In the genomic region with DNA sequence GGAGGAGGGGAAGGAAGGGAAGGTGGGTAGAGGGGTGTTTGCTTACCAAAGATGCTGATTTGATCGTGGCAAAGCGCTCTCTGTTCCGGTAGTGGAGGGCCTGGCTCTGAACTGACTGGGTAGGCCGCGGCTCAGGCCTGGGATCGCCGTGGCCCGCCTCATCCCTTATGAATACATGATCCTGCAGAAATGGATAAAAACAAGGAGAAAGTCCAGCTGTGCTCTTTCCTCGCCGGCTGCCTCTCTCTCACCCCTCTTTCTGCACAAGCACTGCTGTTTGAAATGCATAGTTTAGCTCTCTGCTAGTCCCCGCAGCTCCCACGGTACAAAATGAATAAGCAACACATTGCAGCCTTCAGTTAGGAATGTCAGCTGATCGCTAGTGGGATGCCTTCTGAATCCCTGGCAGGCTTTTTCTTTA, we compare ENCODE assay signal across 8 cellular contexts. TPM values are rescaled to one million over a fixed set of nuclear protein-coding genes. Genes with fewer than 3 reads are reported as not detected.
A peak's percentile ranks its signal among the peaks of the same experiment; 100 is the strongest.
DNase-seq lines count a peak whose midpoint lies in the region; ATAC-seq, FAIRE-seq and TF ChIP-seq lines count a peak whose summit lies in the region.

No MANE protein-coding gene starts in this region.

- H2AK5ac ChIP-seq in H1 (ENCODE audit: low read depth, low read length) = no peak overlapping the region

- no peak for TF ChIP-seq EP300 in H1 (IDR thresholded peaks at IDR 0.05; ENCODE audit: borderline replicate concordance in 1 of 2, low read depth in 2 of 2, low read length in 2 of 2)
- TF ChIP-seq EP300 in transverse colon (IDR thresholded peaks at IDR 0.05; ENCODE audit: low read depth) = no peak

- peak overlapping the region in 2 of 4 experiments; percentile 8 to 47; a peak in 3 of 8 replicates for H3K4me3 ChIP-seq in H1 (ENCODE audit: extremely low read depth in 1 of 4, insufficient read depth in 2 of 4, low read depth in 3 of 4, low read length in 4 of 4)
- H3K4me3 ChIP-seq in transverse colon = peak overlapping the region in 3 of 4 donors; percentile 13 to 20 (median 16)

- in situ Hi-C loops in transverse colon (cut with MboI; ENCODE audit: low pct_ligation_motif_present in 1 of 4, low pct_unique_long_range_greater_than_20kb in 1 of 4, low sequenced_read_pairs in 3 of 4) = loop anchor here in 2 of 4 donors (10.0 to 25.0 kb wide), 2 partner anchors 173 to 185 kb away; partner anchors contain the start of genes TAOK3 (in 2 of the 2) and SUDS3 (in 1 of the 2)

- no peaks in the 10 kb centered on the region for H3K79me1 ChIP-seq in H1 (ENCODE audit: low read depth, low read length)

- no peak overlapping the region for H3K4me3 Mint-ChIP-seq in activated CD8-positive, alpha-beta T cell treated with anti-CD3 and anti-CD28 coated beads, Interleukin-2, amount 10 ng/mL, durations not matched to agents 7 days and 5 days
- H3K4me3 Mint-ChIP-seq in Calu3 (ENCODE audit: low read depth, unreplicated experiment) = no peak overlapping the region
- H3K4me3 Mint-ChIP-seq in activated CD4-positive, alpha-beta T cell treated with anti-CD3 and anti-CD28 coated beads, Interleukin-2, amount 10 ng/mL, durations not matched to agents 24 days and 14 days = no peak overlapping the region

- no TSS peak for BruUV-seq in Calu3 (replicated peaks; lab: Mats Ljungman, UMichigan)

- WGBS in H1 (ENCODE audit: extremely low coverage in 1 of 2, insufficient coverage in 1 of 2, insufficient read length in 1 of 2, insufficient replicate concordance in 2 of 2, low coverage in 1 of 2, low lambda C conversion rate in 2 of 2, missing lambda C conversion rate in 1 of 2), 2 experiments = 35% methylated on average over 11 of the region's 13 CpGs; no CpG with 5 or more reads in 1 of the 2 experiments
- WGBS in transverse colon (ENCODE audit: low coverage in 1 of 2), 2 donors = 63 to 81% methylated on average over 9 to 13 of the region's 13 CpGs

- H3K4ac ChIP-seq in H1 (replicated peaks; ENCODE audit: insufficient read length, low read depth, low read length) = no peak overlapping the region

- TF ChIP-seq RAD21 in H1 (IDR thresholded peaks at IDR 0.05 in 1 of 2, conservative IDR thresholded peaks at IDR 0.05 in 1 of 2; ENCODE audit: low read depth in 2 of 2, low read length in 2 of 2) = no peak

- H3K9me3 ChIP-seq in H1 (ENCODE audit: insufficient read depth in 2 of 2, low read depth in 1 of 2, low read length in 1 of 2) (no peaks in the 10 kb centered on the region), transverse colon (no peaks in the 10 kb centered on the region)

- H3K9ac ChIP-seq in H1 (replicated peaks in 1 of 4; ENCODE audit: extremely low read depth in 1 of 4, low read depth in 3 of 4, low read length in 3 of 4) = peak overlapping the region in 1 of 4 experiments; percentile 24; a peak in 1 of 7 replicates

- peaks cover 2% of the 10 kb centered on the region for H3K4me1 Mint-ChIP-seq in activated CD8-positive, alpha-beta T cell treated with anti-CD3 and anti-CD28 coated beads, Interleukin-2, amount 10 ng/mL, durations not matched to agents 7 days and 5 days (ENCODE audit: low read depth)
- H3K4me1 Mint-ChIP-seq in Calu3 (ENCODE audit: low read depth, unreplicated experiment) = peaks cover 23% of the 10 kb centered on the region
- peaks cover 4% of the 10 kb centered on the region for H3K4me1 Mint-ChIP-seq in activated CD4-positive, alpha-beta T cell treated with anti-CD3 and anti-CD28 coated beads, Interleukin-2, amount 10 ng/mL, durations not matched to agents 24 days and 14 days

- H2BK20ac ChIP-seq in H1 (ENCODE audit: low read length) = peak overlapping the region; percentile 74; the same call in 1 of the 2 replicates

- H4K5ac ChIP-seq in H1 (ENCODE audit: insufficient read length, low read depth, low read length) = no peak overlapping the region

- peak overlapping the region; percentile 61 to 72 for H3K4me2 ChIP-seq in H1 (ENCODE audit: insufficient read depth in 1 of 2, low read depth in 2 of 2, low read length in 2 of 2)

- no peaks in the 10 kb centered on the region for H4K20me1 ChIP-seq in H1 (replicated peaks in 1 of 2; ENCODE audit: control insufficient read depth in 1 of 2, insufficient read depth in 2 of 2, low read length in 2 of 2)

- DNase-seq in NCI-H510A treated with DMSO at 0.1 percent for 48 hours (lab: John Stamatoyannopoulos, UW) (peak; percentile 77), H1 (ENCODE audit: low read depth in 1 of 2, low spot score in 2 of 2) (peak in 1 of 2 experiments; percentile 65), medulla oblongata (ENCODE audit: extremely low spot score) (peak; percentile 79), transverse colon (no peak), Calu3 (no peak)
- DNase-seq in activated CD8-positive, alpha-beta T cell treated with anti-CD3 and anti-CD28 coated beads, Interleukin-2, amount 10 ng/mL, durations not matched to agents 7 days and 5 days = no peak
- no peak for DNase-seq in activated CD4-positive, alpha-beta T cell treated with anti-CD3 and anti-CD28 coated beads, Interleukin-2, amount 10 ng/mL, durations not matched to agents 24 days and 14 days

- no peak overlapping the region for H3K27ac Mint-ChIP-seq in activated CD8-positive, alpha-beta T cell treated with anti-CD3 and anti-CD28 coated beads, Interleukin-2, amount 10 ng/mL, durations not matched to agents 7 days and 5 days
- no peak overlapping the region for H3K27ac Mint-ChIP-seq in Calu3 (ENCODE audit: unreplicated experiment)
- H3K27ac Mint-ChIP-seq in activated CD4-positive, alpha-beta T cell treated with anti-CD3 and anti-CD28 coated beads, Interleukin-2, amount 10 ng/mL, durations not matched to agents 24 days and 14 days = no peak overlapping the region

- CTCF ChIA-PET in H1 (lab: Charles Lee; ENCODE audit: partially characterized antibody) (interaction anchor here (0.6 to 1.6 kb wide), 5 partner anchors 8 to 187 kb away, joined by 3 to 9 read pairs (median 3); partner anchors contain the start of genes SUDS3 and TAOK3), Calu3 (lab: Charles Lee) (no interaction called here)
- CTCF ChIA-PET in activated CD8-positive, alpha-beta T cell treated with anti-CD3 and anti-CD28 coated beads, Interleukin-2, amount 10 ng/mL, durations not matched to agents 7 days and 5 days (lab: Charles Lee) = interaction anchor here (1.1 to 1.3 kb wide), 2 partner anchors 186 to 188 kb away, joined by 3 to 5 read pairs; partner anchors contain the start of gene SUDS3

- no peaks in the 10 kb centered on the region; the same call in 1 of the 2 replicates for H3K23me2 ChIP-seq in H1 (ENCODE audit: low read depth, low read length)

- H3K27me3 ChIP-seq in H1 (replicated peaks in 1 of 4; ENCODE audit: control insufficient read depth in 3 of 4, extremely low read depth in 1 of 4, insufficient read depth in 3 of 4, low read length in 3 of 4) (no peaks in the 10 kb centered on the region), transverse colon (no peaks in the 10 kb centered on the region)

- no peaks in the 10 kb centered on the region for H3K9me3 Mint-ChIP-seq in activated CD8-positive, alpha-beta T cell treated with anti-CD3 and anti-CD28 coated beads, Interleukin-2, amount 10 ng/mL, durations not matched to agents 7 days and 5 days (ENCODE audit: insufficient read depth)
- H3K9me3 Mint-ChIP-seq in Calu3 (ENCODE audit: low read depth, unreplicated experiment) = no peaks in the 10 kb centered on the region
- H3K9me3 Mint-ChIP-seq in activated CD4-positive, alpha-beta T cell treated with anti-CD3 and anti-CD28 coated beads, Interleukin-2, amount 10 ng/mL, durations not matched to agents 24 days and 14 days = no peaks in the 10 kb centered on the region

- FAIRE-seq in H1 (lab: Jason Lieb, UNC) = peak; percentile 73

- peak overlapping the region; percentile 51; the same call in 1 of the 2 replicates for H2BK12ac ChIP-seq in H1 (ENCODE audit: low read depth, low read length)

- intact Hi-C loops in transverse colon (cut with DNase I; ENCODE audit: low total_unique reads) = no loop called here
- intact Hi-C loops in Calu3 (cut with micrococcal nuclease; ENCODE audit: unreplicated experiment) = loop anchor here (5.0 kb wide), 1 partner anchor 48 kb away; no protein-coding TSS in a partner anchor
- intact Hi-C loops in activated CD4-positive, alpha-beta T cell treated with anti-CD3 and anti-CD28 coated beads, Interleukin-2, amount 10 ng/mL, durations not matched to agents 24 days and 14 days (cut with micrococcal nuclease) = no loop called here

- TF ChIP-seq POLR2A in H1 (IDR thresholded peaks at IDR 0.05; ENCODE audit: control extremely low read depth in 1 of 2, low read depth in 2 of 2, low read length in 2 of 2) (no peak), transverse colon (IDR thresholded peaks at IDR 0.05) (no peak)

- peak overlapping the region; percentile 81; the same call in 1 of the 2 replicates for H4K8ac ChIP-seq in H1 (ENCODE audit: extremely low read depth, insufficient read depth, low read length)

- H2BK120ac ChIP-seq in H1 (replicated peaks; ENCODE audit: low read depth, low read length) = no peak overlapping the region

- H3K18ac ChIP-seq in H1 (ENCODE audit: extremely low read depth, low read length) = no peak overlapping the region

- H3K27ac ChIP-seq in H1 (ENCODE audit: low read depth, low read length) (no peak overlapping the region), transverse colon (peak overlapping the region; percentile 52 to 83 (median 78))

- no peak overlapping the region for H4K91ac ChIP-seq in H1 (replicated peaks; ENCODE audit: insufficient read length, low read length)

- no peak overlapping the region for H3K14ac ChIP-seq in H1 (ENCODE audit: insufficient read length)

- H3K27me3 Mint-ChIP-seq in activated CD8-positive, alpha-beta T cell treated with anti-CD3 and anti-CD28 coated beads, Interleukin-2, amount 10 ng/mL, durations not matched to agents 7 days and 5 days (ENCODE audit: low read depth) = no peaks in the 10 kb centered on the region
- H3K27me3 Mint-ChIP-seq in Calu3 (ENCODE audit: unreplicated experiment) = no peaks in the 10 kb centered on the region
- no peaks in the 10 kb centered on the region for H3K27me3 Mint-ChIP-seq in activated CD4-positive, alpha-beta T cell treated with anti-CD3 and anti-CD28 coated beads, Interleukin-2, amount 10 ng/mL, durations not matched to agents 24 days and 14 days

- H3K36me3 ChIP-seq in H1 (ENCODE audit: control insufficient read depth in 2 of 4, insufficient read depth in 4 of 4, low read length in 3 of 4) (no peaks in the 10 kb centered on the region), transverse colon (peaks cover 0 to 5% (median 0%) of the 10 kb centered on the region in 4 donors)

- H3K56ac ChIP-seq in H1 (replicated peaks; ENCODE audit: insufficient read length, low read depth, low read length) = no peak overlapping the region

- H3K23ac ChIP-seq in H1 (ENCODE audit: insufficient read length) = no peak overlapping the region

- H3K79me2 ChIP-seq in H1 (ENCODE audit: control insufficient read depth in 1 of 2, insufficient read depth in 2 of 2, low read length in 2 of 2) = no peaks in the 10 kb centered on the region

- peak overlapping the region; percentile 98 for H2AFZ ChIP-seq in H1 (ENCODE audit: low read length)

- no peak for ATAC-seq in activated CD8-positive, alpha-beta T cell treated with anti-CD3 and anti-CD28 coated beads, Interleukin-2, amount 10 ng/mL, durations not matched to agents 7 days and 5 days
- no peak for ATAC-seq in GM21717 (IDR thresholded peaks at IDR 0.05; ENCODE audit: unreplicated experiment)

- peaks cover 0 to 4% (median 3%) of the 10 kb centered on the region in 4 experiments; a peak in 5 of 7 replicates for H3K4me1 ChIP-seq in H1 (replicated peaks in 1 of 4; ENCODE audit: control insufficient read depth in 3 of 4, insufficient read depth in 4 of 4, low read length in 3 of 4)
- peaks cover 3 to 22% (median 4%) of the 10 kb centered on the region in 4 donors for H3K4me1 ChIP-seq in transverse colon

- TF ChIP-seq CTCF in H1 (IDR thresholded peaks at IDR 0.05; ENCODE audit: control extremely low read depth in 1 of 3, insufficient read depth in 1 of 3, low read depth in 1 of 3, low read length in 3 of 3) = no peak
- no peak for TF ChIP-seq CTCF in transverse colon (IDR thresholded peaks at IDR 0.05)
- no peak for TF ChIP-seq CTCF in Calu3 (IDR thresholded peaks at IDR 0.05; ENCODE audit: unreplicated experiment)

- POLR2A ChIA-PET in H1 (lab: Charles Lee; ENCODE audit: partially characterized antibody) = interaction anchor here (0.7 to 1.0 kb wide), 2 partner anchors 150 to 181 kb away, joined by 3 read pairs; no protein-coding TSS in a partner anchor
- POLR2A ChIA-PET in activated CD8-positive, alpha-beta T cell treated with anti-CD3 and anti-CD28 coated beads, Interleukin-2, amount 10 ng/mL, durations not matched to agents 7 days and 5 days (lab: Charles Lee) = interaction anchor here (0.5 kb wide), 1 partner anchor 24 kb away, joined by 3 read pairs; no protein-coding TSS in a partner anchor

- H3K36me3 Mint-ChIP-seq in activated CD8-positive, alpha-beta T cell treated with anti-CD3 and anti-CD28 coated beads, Interleukin-2, amount 10 ng/mL, durations not matched to agents 7 days and 5 days (ENCODE audit: low read depth) = peaks cover 17% of the 10 kb centered on the region
- H3K36me3 Mint-ChIP-seq in Calu3 (ENCODE audit: insufficient read depth, unreplicated experiment) = peaks cover 4% of the 10 kb centered on the region
- H3K36me3 Mint-ChIP-seq in activated CD4-positive, alpha-beta T cell treated with anti-CD3 and anti-CD28 coated beads, Interleukin-2, amount 10 ng/mL, durations not matched to agents 24 days and 14 days (ENCODE audit: low read depth) = peaks cover 11% of the 10 kb centered on the region

- no peak overlapping the region for H2BK5ac ChIP-seq in H1 (ENCODE audit: low read depth, low read length)

- H2BK15ac ChIP-seq in H1 (ENCODE audit: low read length) = no peak overlapping the region

RNA-seq across cellular contexts. Expression of gene PEBP1, which starts 53.8 kb away (rescaled TPM):
- 444 and 458 TPM in 2 replicates for total RNA-seq in H1 (2021; fragmentation: NEBNext Ultra II Directional; extraction: Animal tissue kit (Norgen Biotek cat#: 25700))
- 580 and 622 TPM in 2 replicates for polyA plus RNA-seq in H1 (2011; rRNA removed)
- polyA plus RNA-seq in H1 (2011; cell fraction: cytosol; rRNA removed) = 440 TPM
- 281 TPM for polyA plus RNA-seq in H1 (2011; cell fraction: nucleus; rRNA removed)
- 462 to 475 TPM (median 467 TPM) in 4 replicates for polyA plus RNA-seq in H1 (2012, experiment 1 of 2)
- polyA plus RNA-seq in H1 (2012, experiment 2 of 2) = 310 TPM
- polyA plus RNA-seq in H1 (2013, experiment 1 of 2) = 461 TPM
- 478 TPM for polyA plus RNA-seq in H1 (2013, experiment 2 of 2)
- polyA minus RNA-seq in H1 (2011; rRNA and poly(A)+ RNA removed) = 175 and 197 TPM in 2 replicates
- polyA minus RNA-seq in H1 (2011; cell fraction: cytosol; rRNA and poly(A)+ RNA removed) = 175 TPM
- polyA minus RNA-seq in H1 (2011; cell fraction: nucleus; rRNA and poly(A)+ RNA removed) = 99.6 TPM
- total RNA-seq in transverse colon (100 to 1,000 TPM; 124 to 438 (median 279) TPM), Calu3 (2022) (99.8 and 109 TPM in 2 replicates)
- 100 to 1,000 TPM; 115 to 118 TPM for total RNA-seq in activated CD8-positive, alpha-beta T cell treated with anti-CD3 and anti-CD28 coated beads, Interleukin-2, amount 10 ng/mL, durations not matched to agents 7 days and 5 days
- 206 and 209 TPM in 2 replicates for total RNA-seq in activated CD4-positive, alpha-beta T cell treated with anti-CD3 and anti-CD28 coated beads, Interleukin-2, amount 10 ng/mL, durations not matched to agents 24 days and 14 days

Comparison
In these comparisons a context has a peak if more than half of its experiments do, and no peak if none do; other contexts are left out.
1. DNase-seq: peak in NCI-H510A treated with DMSO at 0.1 percent for 48 hours (single experiment) and medulla oblongata (single experiment); none in transverse colon (single experiment), activated CD8-positive, alpha-beta T cell treated with anti-CD3 and anti-CD28 coated beads, Interleukin-2, amount 10 ng/mL, durations not matched to agents 7 days and 5 days (single experiment), Calu3 (single experiment) and activated CD4-positive, alpha-beta T cell treated with anti-CD3 and anti-CD28 coated beads, Interleukin-2, amount 10 ng/mL, durations not matched to agents 24 days and 14 days (single experiment).